Comparison of ENCODE assay signal across 20 cellular contexts in the genomic region with DNA sequence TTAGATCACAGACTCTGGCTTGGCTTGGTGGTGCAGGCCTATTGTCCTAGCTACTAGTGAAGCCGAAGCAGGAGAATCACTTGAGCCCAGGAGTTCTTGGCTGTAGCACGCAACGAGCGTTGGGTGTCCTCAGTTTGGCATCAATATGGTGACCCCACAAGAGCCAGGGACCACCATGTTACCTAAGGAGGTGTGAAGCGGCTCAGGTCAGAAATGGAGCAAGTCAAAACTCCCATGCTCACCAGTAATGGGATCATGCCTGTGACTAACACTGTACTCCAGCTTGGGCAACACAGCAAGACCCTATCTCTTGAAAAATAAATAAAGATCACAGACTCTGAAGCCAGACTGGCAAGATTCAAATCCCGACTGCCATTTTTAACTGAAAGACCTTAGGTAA. TPM values are rescaled to one million over a fixed set of nuclear protein-coding genes. Genes with fewer than 3 reads are reported as not detected.
DNase-seq lines count a peak whose midpoint lies in the region; ATAC-seq and TF ChIP-seq lines count a peak whose summit lies in the region.
"Had no signal": no experiment of that assay in that cellular context is flagged by ENCODE, and none has a peak within 500 bp of the region (broad histone marks: within the 10 kb centered on the region; RNA-seq: fewer than 3 reads in every experiment).

No MANE protein-coding gene starts in this region.

- H3K27ac Mint-ChIP-seq in activated CD8-positive, alpha-beta memory T cell treated with anti-CD3 and anti-CD28 coated beads, Interleukin-2, amount 10 ng/mL, durations not matched to agents 7 days and 5 days: peak overlapping the region; percentile 37
- H3K27ac Mint-ChIP-seq in CD8-positive, alpha-beta T cell: peak overlapping the region; percentile 75
- H3K27ac Mint-ChIP-seq in activated B cell treated with CpG ODN at 0.5 μM for 24 hours (peak overlapping the region; percentile 36), nephron (peak overlapping the region; percentile 77 to 86 (median 78))
- H3K27ac Mint-ChIP-seq: CD4-positive, alpha-beta T cell had no signal

- H3K4me3 Mint-ChIP-seq in activated CD8-positive, alpha-beta memory T cell treated with anti-CD3 and anti-CD28 coated beads, Interleukin-2, amount 10 ng/mL, durations not matched to agents 7 days and 5 days: no peak overlapping the region
- H3K4me3 Mint-ChIP-seq in CD8-positive, alpha-beta T cell: no peak overlapping the region
- no peak overlapping the region for H3K4me3 Mint-ChIP-seq in activated B cell treated with CpG ODN at 0.5 μM for 24 hours
- no peak overlapping the region for H3K4me3 Mint-ChIP-seq in nephron

- POLR2A ChIA-PET in CD8-positive, alpha-beta T cell (lab: Charles Lee): no interaction called here
- POLR2A ChIA-PET in activated B cell treated with CpG ODN at 0.5 μM for 24 hours (lab: Charles Lee): no interaction called here

- no peaks in the 10 kb centered on the region for H3K9me3 ChIP-seq in CD8-positive, alpha-beta T cell (ENCODE audit: low read length)
- H3K9me3 ChIP-seq in SJCRH30 (replicated peaks): no peaks in the 10 kb centered on the region

- CTCF ChIA-PET in activated CD8-positive, alpha-beta memory T cell treated with anti-CD3 and anti-CD28 coated beads, Interleukin-2, amount 10 ng/mL, durations not matched to agents 7 days and 5 days (lab: Charles Lee): no interaction called here
- CTCF ChIA-PET in CD8-positive, alpha-beta T cell (lab: Charles Lee): no interaction called here
- CTCF ChIA-PET in activated B cell treated with CpG ODN at 0.5 μM for 24 hours (lab: Charles Lee): no interaction called here

- no peaks in the 10 kb centered on the region for H3K9me3 Mint-ChIP-seq in activated CD8-positive, alpha-beta memory T cell treated with anti-CD3 and anti-CD28 coated beads, Interleukin-2, amount 10 ng/mL, durations not matched to agents 7 days and 5 days (ENCODE audit: low read depth)
- H3K9me3 Mint-ChIP-seq in CD8-positive, alpha-beta T cell: no peaks in the 10 kb centered on the region
- no peaks in the 10 kb centered on the region for H3K9me3 Mint-ChIP-seq in activated B cell treated with CpG ODN at 0.5 μM for 24 hours
- no peaks in the 10 kb centered on the region for H3K9me3 Mint-ChIP-seq in nephron
- H3K9me3 Mint-ChIP-seq: CD4-positive, alpha-beta T cell had no signal

- H3K36me3 Mint-ChIP-seq in activated CD8-positive, alpha-beta memory T cell treated with anti-CD3 and anti-CD28 coated beads, Interleukin-2, amount 10 ng/mL, durations not matched to agents 7 days and 5 days: peaks cover 2% of the 10 kb centered on the region
- peaks cover 6% of the 10 kb centered on the region for H3K36me3 Mint-ChIP-seq in CD8-positive, alpha-beta T cell
- peaks cover 5% of the 10 kb centered on the region for H3K36me3 Mint-ChIP-seq in activated B cell treated with CpG ODN at 0.5 μM for 24 hours (ENCODE audit: low read depth)
- H3K36me3 Mint-ChIP-seq in nephron (ENCODE audit: low read depth): no peaks in the 10 kb centered on the region

- no peaks in the 10 kb centered on the region for H3K27me3 Mint-ChIP-seq in activated CD8-positive, alpha-beta memory T cell treated with anti-CD3 and anti-CD28 coated beads, Interleukin-2, amount 10 ng/mL, durations not matched to agents 7 days and 5 days
- no peaks in the 10 kb centered on the region for H3K27me3 Mint-ChIP-seq in CD8-positive, alpha-beta T cell (ENCODE audit: low read depth)
- H3K27me3 Mint-ChIP-seq in activated B cell treated with CpG ODN at 0.5 μM for 24 hours (no peaks in the 10 kb centered on the region), nephron (ENCODE audit: low read depth) (no peaks in the 10 kb centered on the region)
- H3K27me3 Mint-ChIP-seq: CD4-positive, alpha-beta T cell had no signal

- no peak for TF ChIP-seq CTCF in CD8-positive, alpha-beta T cell (IDR thresholded peaks at IDR 0.05)
- TF ChIP-seq CTCF in activated B cell treated with CpG ODN at 0.5 μM for 24 hours (IDR thresholded peaks at IDR 0.05) (no peak), nephron (IDR thresholded peaks at IDR 0.05; ENCODE audit: unreplicated experiment in 3 of 3) (no peak)

- DNase-seq in activated CD8-positive, alpha-beta memory T cell treated with anti-CD3 and anti-CD28 coated beads, Interleukin-2, amount 10 ng/mL, durations not matched to agents 7 days and 5 days: no peak
- no peak for DNase-seq in activated CD8-positive, alpha-beta memory T cell treated with anti-CD3 and anti-CD28 coated beads for 24 hours
- DNase-seq in CD8-positive, alpha-beta T cell: no peak
- DNase-seq in activated B cell treated with CpG ODN at 0.5 μM for 24 hours (no peak), SJCRH30 (no peak), superior temporal gyrus (ENCODE audit: extremely low spot score) (no peak)
- DNase-seq: AML-193; CD4-positive, alpha-beta T cell; DMS79 treated with DMSO at 0.1 percent for 48 hours; GF-D8; Kasumi-1; NCI-H1930; NCI-H2171; NCI-H446 treated with DMSO at 0.1 percent for 48 hours; NCI-H748 treated with DMSO at 0.1 percent for 48 hours; Right ventricle myocardium superior had no signal

- intact Hi-C loops in CD8-positive, alpha-beta T cell (cut with DNase I, micrococcal nuclease): no loop called here
- intact Hi-C loops in activated B cell treated with CpG ODN at 0.5 μM for 24 hours (cut with micrococcal nuclease): no loop called here

- H3K27ac ChIP-seq in CD8-positive, alpha-beta T cell (ENCODE audit: low read depth, low read length): no peak overlapping the region
- no peak overlapping the region for H3K27ac ChIP-seq in SJCRH30

- H3K4me1 ChIP-seq in CD8-positive, alpha-beta T cell (ENCODE audit: insufficient read depth, low read length): peaks cover 26% of the 10 kb centered on the region
- H3K4me1 ChIP-seq in SJCRH30: peaks cover 5% of the 10 kb centered on the region; the same call in 1 of the 2 replicates

- ATAC-seq in activated CD8-positive, alpha-beta memory T cell treated with anti-CD3 and anti-CD28 coated beads, Interleukin-2, amount 10 ng/mL, durations not matched to agents 7 days and 5 days: no peak
- no peak for ATAC-seq in CD8-positive, alpha-beta T cell
- ATAC-seq in activated B cell treated with CpG ODN at 0.5 μM for 24 hours (ENCODE audit: low read depth): no peak
- ATAC-seq in GM18519 (IDR thresholded peaks at IDR 0.05; ENCODE audit: low FRiP score, unreplicated experiment): no peak
- ATAC-seq: Panc1 had no signal

- peaks cover 10% of the 10 kb centered on the region for H3K4me1 Mint-ChIP-seq in activated CD8-positive, alpha-beta memory T cell treated with anti-CD3 and anti-CD28 coated beads, Interleukin-2, amount 10 ng/mL, durations not matched to agents 7 days and 5 days
- peaks cover 9% of the 10 kb centered on the region for H3K4me1 Mint-ChIP-seq in CD8-positive, alpha-beta T cell (ENCODE audit: low read depth)
- peaks cover 10% of the 10 kb centered on the region for H3K4me1 Mint-ChIP-seq in activated B cell treated with CpG ODN at 0.5 μM for 24 hours
- peaks cover 6% of the 10 kb centered on the region for H3K4me1 Mint-ChIP-seq in nephron

- H3K4me3 ChIP-seq in CD8-positive, alpha-beta T cell (ENCODE audit: low read depth, low read length): no peak overlapping the region
- H3K4me3 ChIP-seq in SJCRH30: no peak overlapping the region

- H3K27me3 ChIP-seq in CD8-positive, alpha-beta T cell (ENCODE audit: insufficient read depth, low read length): no peaks in the 10 kb centered on the region
- H3K27me3 ChIP-seq in SJCRH30: no peaks in the 10 kb centered on the region

- H3K36me3 ChIP-seq in CD8-positive, alpha-beta T cell (ENCODE audit: insufficient read depth, low read length): no peaks in the 10 kb centered on the region
- H3K36me3 ChIP-seq in SJCRH30: no peaks in the 10 kb centered on the region

RNA-seq across cellular contexts. Expression of a gene that starts 1.7 kb away (rescaled TPM):
- 10 to 100 TPM; 24.9 to 27.1 TPM for total RNA-seq in activated CD8-positive, alpha-beta memory T cell treated with anti-CD3 and anti-CD28 coated beads, Interleukin-2, amount 10 ng/mL, durations not matched to agents 7 days and 5 days
- total RNA-seq in CD8-positive, alpha-beta T cell: 10 to 100 TPM; 20.2 to 21.6 TPM
- 26.8 and 33.2 TPM in 2 replicates for total RNA-seq in activated B cell treated with CpG ODN at 0.5 μM for 24 hours
- 62.5 and 65.2 TPM in 2 replicates for total RNA-seq in SJCRH30 (2014; rRNA removed; shearing (Covaris generic))

RNA-seq across cellular contexts. Expression of a gene that starts 29.9 kb away (rescaled TPM):
- total RNA-seq in activated CD8-positive, alpha-beta memory T cell treated with anti-CD3 and anti-CD28 coated beads, Interleukin-2, amount 10 ng/mL, durations not matched to agents 7 days and 5 days: not detected
- total RNA-seq in CD8-positive, alpha-beta T cell: not detected
- 3.3 and 3.5 TPM in 2 replicates for total RNA-seq in activated B cell treated with CpG ODN at 0.5 μM for 24 hours
- total RNA-seq in SJCRH30 (2014; rRNA removed; shearing (Covaris generic)): 0.23 and 0.40 TPM in 2 replicates
- total RNA-seq: A673; CD4-positive, alpha-beta T cell had no signal
